19 cellular contexts compared by ENCODE assay signal in the genomic region with DNA sequence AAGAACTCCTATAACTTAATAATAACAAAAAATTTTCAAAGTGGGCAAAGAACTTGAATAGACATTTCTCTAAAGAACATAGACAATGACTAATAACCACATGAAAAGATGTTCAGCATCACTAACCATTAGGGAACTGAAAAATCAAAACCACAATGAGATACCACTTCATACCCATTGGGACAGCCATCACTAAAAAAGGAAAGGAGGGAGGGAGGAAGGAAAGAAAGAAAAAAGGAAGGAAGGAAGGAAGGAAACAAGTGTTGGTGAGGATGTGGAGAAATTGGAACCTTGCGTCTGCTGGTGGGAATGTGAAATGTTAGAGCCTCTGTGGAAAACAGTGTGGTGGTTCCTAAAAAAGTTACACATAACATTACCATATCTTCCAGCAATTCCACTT. TPM values are rescaled to one million over a fixed set of nuclear protein-coding genes. Genes with fewer than 3 reads are reported as not detected.
DNase-seq lines count a peak whose midpoint lies in the region; ATAC-seq and TF ChIP-seq lines count a peak whose summit lies in the region.
"Had no signal": no experiment of that assay in that cellular context is flagged by ENCODE, and none has a peak within 500 bp of the region (broad histone marks: within the 10 kb centered on the region; RNA-seq: fewer than 3 reads in every experiment).

No MANE protein-coding gene starts in this region.

- peaks cover 13% of the 10 kb centered on the region for H3K4me1 ChIP-seq in OCI-LY7 (ENCODE audit: insufficient read depth, low read length, poor library complexity, severe bottlenecking)

- CTCF ChIA-PET in OCI-LY7 (lab: Charles Lee; ENCODE audit: unreplicated experiment) = no interaction called here

- DNase-seq in GM12864 (ENCODE audit: low read depth) (peak; percentile 5), OCI-LY7 (ENCODE audit: low spot score) (peak; percentile 50), AG08396 (ENCODE audit: low spot score) (no peak), COLO668 (lab: John Stamatoyannopoulos, UW; ENCODE audit: unreplicated experiment) (no peak), SHP77 treated with DMSO at 0.1 percent for 48 hours (lab: John Stamatoyannopoulos, UW) (no peak)
- DNase-seq in activated CD4-positive, alpha-beta T cell treated with anti-CD3 and anti-CD28 coated beads for 1 hour = no peak
- DNase-seq: activated naive CD4-positive, alpha-beta T cell treated with anti-CD3 and anti-CD28 coated beads for 36 hours; activated T-cell treated with anti-CD3 and anti-CD28 coated beads for 4 hours; erythroblast; NCI-H1048; NCI-H774; stimulated activated naive CD8-positive, alpha-beta T cell treated with anti-CD3 and anti-CD28 coated beads, Interleukin-15, Interleukin-2, amounts not matched to agents 100 U/mL and 50 U/mL, for 24 hours; T-helper 17 cell had no signal

- H3K36me3 ChIP-seq in OCI-LY7 (ENCODE audit: insufficient read depth, low read length) = no peaks in the 10 kb centered on the region

- no peaks in the 10 kb centered on the region for H3K9me3 ChIP-seq in OCI-LY7 (ENCODE audit: low read length)

- no peaks in the 10 kb centered on the region for H3K9me2 ChIP-seq in OCI-LY7 (ENCODE audit: insufficient read depth, low read length)

- POLR2A ChIA-PET in OCI-LY7 (lab: Charles Lee) = no interaction called here

- H3K27ac ChIP-seq in OCI-LY7 (ENCODE audit: low read depth, low read length, poor library complexity, severe bottlenecking) = no peak overlapping the region

- no TSS peak for BruUV-seq in OCI-LY7 (replicated peaks; lab: Mats Ljungman, UMichigan)

- ATAC-seq in GM18907 (IDR thresholded peaks at IDR 0.05; ENCODE audit: unreplicated experiment) (peak; percentile 68), HG03159 (IDR thresholded peaks at IDR 0.05; ENCODE audit: unreplicated experiment) (peak; percentile 67)
- ATAC-seq: natural killer cell treated with Interleukin-12 subunit alpha and Interleukin-12 subunit beta and Interleukin-15 and Interleukin-18, amount 100 ng/mL, for 72 hours; stimulated activated naive CD8-positive, alpha-beta T cell treated with anti-CD3 and anti-CD28 coated beads, Interleukin-15, Interleukin-2, amounts not matched to agents 100 U/mL and 50 U/mL, for 24 hours; T-helper 17 cell had no signal

- H4K20me1 ChIP-seq in OCI-LY7 (ENCODE audit: insufficient read depth, low read length) = no peaks in the 10 kb centered on the region

- H2AFZ ChIP-seq in OCI-LY7 (ENCODE audit: low read length) = no peak overlapping the region

- peak overlapping the region; percentile 33 for H3K4me2 ChIP-seq in OCI-LY7 (ENCODE audit: low read length)

- no peaks in the 10 kb centered on the region for H3K79me2 ChIP-seq in OCI-LY7 (ENCODE audit: insufficient read depth, low read depth, low read length)

- H3K4me3 ChIP-seq in GM12864 (ENCODE audit: low read depth, low read length) = no peak overlapping the region
- H3K4me3 ChIP-seq in OCI-LY7 (ENCODE audit: low read depth, low read length, poor library complexity, severe bottlenecking) = no peak overlapping the region
- H3K4me3 ChIP-seq: lung had no signal

- intact Hi-C loops in OCI-LY7 (cut with micrococcal nuclease; ENCODE audit: unreplicated experiment) = no loop called here

- TF ChIP-seq CTCF in GM12864 (IDR thresholded peaks at IDR 0.05; ENCODE audit: low read depth, low read length, missing control alignments) (no peak), OCI-LY7 (conservative IDR thresholded peaks at IDR 0.05; ENCODE audit: low read length) (no peak)

RNA-seq across cellular contexts. Expression of a gene that starts 55.8 kb away (rescaled TPM):
- not detected in 2 replicates for total RNA-seq in OCI-LY7 (2014; rRNA removed; shearing (Covaris generic))
- not detected in 2 replicates for total RNA-seq in OCI-LY7 (2022)
- total RNA-seq: activated naive CD4-positive, alpha-beta T cell treated with anti-CD3 and anti-CD28 coated beads for 36 hours; lung; natural killer cell treated with Interleukin-12 subunit alpha and Interleukin-12 subunit beta and Interleukin-15 and Interleukin-18, amount 100 ng/mL, for 72 hours; progenitor cell of endocrine pancreas; T-helper 17 cell; ureter had no signal

Comparison
In these comparisons a context has a peak if more than half of its experiments do, and no peak if none do; other contexts are left out.
1. DNase-seq: peak in GM12864 (single experiment) and OCI-LY7 (single experiment); none in activated CD4-positive, alpha-beta T cell treated with anti-CD3 and anti-CD28 coated beads for 1 hour (single experiment), AG08396 (single experiment), COLO668 (single experiment) and SHP77 treated with DMSO at 0.1 percent for 48 hours (single experiment).